1 cellular context compared by ENCODE assay signal in the genomic region with DNA sequence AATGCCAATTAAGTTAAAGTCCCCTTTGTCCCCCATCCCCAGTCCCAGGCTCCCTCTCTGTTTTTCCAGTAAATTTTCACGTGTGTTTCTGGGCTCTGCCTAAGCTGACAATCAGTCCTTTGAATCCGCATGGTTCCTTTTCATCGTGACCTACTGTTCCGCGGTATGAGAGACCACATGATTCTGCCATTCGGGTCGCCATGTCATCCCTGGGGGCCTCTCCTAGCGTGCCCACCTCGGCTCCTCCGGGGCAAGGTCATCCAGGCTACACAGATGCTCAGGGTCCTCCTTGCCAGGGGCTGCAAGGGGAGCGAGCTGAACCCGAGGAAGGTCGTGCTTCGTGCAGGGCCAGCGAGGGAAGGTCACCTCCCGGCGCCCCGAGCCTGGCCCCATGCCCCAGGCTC.
TF ChIP-seq lines count a peak whose summit lies in the region.

No MANE protein-coding gene starts in this region.

TF ChIP-seq in HepG2, 621 proteins besides CTCF, POLR2A, EP300 and RAD21 (continued from another document and continues in another):
- TF ChIP-seq, protein P1, sequence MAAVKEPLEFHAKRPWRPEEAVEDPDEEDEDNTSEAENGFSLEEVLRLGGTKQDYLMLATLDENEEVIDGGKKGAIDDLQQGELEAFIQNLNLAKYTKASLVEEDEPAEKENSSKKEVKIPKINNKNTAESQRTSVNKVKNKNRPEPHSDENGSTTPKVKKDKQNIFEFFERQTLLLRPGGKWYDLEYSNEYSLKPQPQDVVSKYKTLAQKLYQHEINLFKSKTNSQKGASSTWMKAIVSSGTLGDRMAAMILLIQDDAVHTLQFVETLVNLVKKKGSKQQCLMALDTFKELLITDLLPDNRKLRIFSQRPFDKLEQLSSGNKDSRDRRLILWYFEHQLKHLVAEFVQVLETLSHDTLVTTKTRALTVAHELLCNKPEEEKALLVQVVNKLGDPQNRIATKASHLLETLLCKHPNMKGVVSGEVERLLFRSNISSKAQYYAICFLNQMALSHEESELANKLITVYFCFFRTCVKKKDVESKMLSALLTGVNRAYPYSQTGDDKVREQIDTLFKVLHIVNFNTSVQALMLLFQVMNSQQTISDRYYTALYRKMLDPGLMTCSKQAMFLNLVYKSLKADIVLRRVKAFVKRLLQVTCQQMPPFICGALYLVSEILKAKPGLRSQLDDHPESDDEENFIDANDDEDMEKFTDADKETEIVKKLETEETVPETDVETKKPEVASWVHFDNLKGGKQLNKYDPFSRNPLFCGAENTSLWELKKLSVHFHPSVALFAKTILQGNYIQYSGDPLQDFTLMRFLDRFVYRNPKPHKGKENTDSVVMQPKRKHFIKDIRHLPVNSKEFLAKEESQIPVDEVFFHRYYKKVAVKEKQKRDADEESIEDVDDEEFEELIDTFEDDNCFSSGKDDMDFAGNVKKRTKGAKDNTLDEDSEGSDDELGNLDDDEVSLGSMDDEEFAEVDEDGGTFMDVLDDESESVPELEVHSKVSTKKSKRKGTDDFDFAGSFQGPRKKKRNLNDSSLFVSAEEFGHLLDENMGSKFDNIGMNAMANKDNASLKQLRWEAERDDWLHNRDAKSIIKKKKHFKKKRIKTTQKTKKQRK (IDR thresholded peaks at IDR 0.05; ENCODE audit: low read length): no peak
- TF ChIP-seq, protein P2, sequence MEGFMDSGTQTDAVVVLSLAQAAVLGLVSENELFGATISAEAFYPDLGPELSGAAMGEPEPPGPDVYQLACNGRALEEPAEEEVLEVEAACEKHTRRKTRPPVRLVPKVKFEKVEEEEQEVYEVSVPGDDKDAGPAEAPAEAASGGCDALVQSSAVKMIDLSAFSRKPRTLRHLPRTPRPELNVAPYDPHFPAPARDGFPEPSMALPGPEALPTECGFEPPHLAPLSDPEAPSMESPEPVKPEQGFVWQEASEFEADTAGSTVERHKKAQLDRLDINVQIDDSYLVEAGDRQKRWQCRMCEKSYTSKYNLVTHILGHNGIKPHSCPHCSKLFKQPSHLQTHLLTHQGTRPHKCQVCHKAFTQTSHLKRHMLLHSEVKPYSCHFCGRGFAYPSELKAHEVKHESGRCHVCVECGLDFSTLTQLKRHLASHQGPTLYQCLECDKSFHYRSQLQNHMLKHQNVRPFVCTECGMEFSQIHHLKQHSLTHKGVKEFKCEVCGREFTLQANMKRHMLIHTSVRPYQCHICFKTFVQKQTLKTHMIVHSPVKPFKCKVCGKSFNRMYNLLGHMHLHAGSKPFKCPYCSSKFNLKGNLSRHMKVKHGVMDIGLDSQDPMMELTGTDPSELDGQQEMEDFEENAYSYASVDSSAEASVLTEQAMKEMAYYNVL (CRISPR knock-in tag; IDR thresholded peaks at IDR 0.05; ENCODE audit: borderline replicate concordance): 0 out of 2 replicates have a peak, but pooled peaks have one; percentile 19
- TF ChIP-seq E2F5 (CRISPR knock-in tag; conservative IDR thresholded peaks at IDR 0.05) (no peak), NR2F1 (CRISPR knock-in tag; IDR thresholded peaks at IDR 0.05) (no peak), ZNF639 (CRISPR knock-in tag; conservative IDR thresholded peaks at IDR 0.05) (no peak), SPEN (CRISPR knock-in tag; IDR thresholded peaks at IDR 0.05; ENCODE audit: low read depth) (no peak), MXI1 (IDR thresholded peaks at IDR 0.05; ENCODE audit: borderline replicate concordance, low read depth, low read length) (0 out of 3 replicates have a peak, but pooled peaks have one; percentile 18), BRCA1 (CRISPR knock-in tag; IDR thresholded peaks at IDR 0.05) (no peak), BCL6 (CRISPR knock-in tag; IDR thresholded peaks at IDR 0.05) (no peak), TEAD3 (CRISPR knock-in tag; optimal IDR thresholded peaks at IDR 0.05; ENCODE audit: borderline replicate concordance) (peak; percentile 5), ZNF460 (CRISPR knock-in tag; IDR thresholded peaks at IDR 0.05; ENCODE audit: borderline replicate concordance) (no peak), ZNF629 (CRISPR knock-in tag; conservative IDR thresholded peaks at IDR 0.05) (no peak), TMF1 (CRISPR knock-in tag; IDR thresholded peaks at IDR 0.05; ENCODE audit: low read depth) (no peak), TBX2 (CRISPR knock-in tag; IDR thresholded peaks at IDR 0.05; ENCODE audit: borderline replicate concordance) (0 out of 2 replicates have a peak, but pooled peaks have one; percentile 11), IRF2 (CRISPR knock-in tag; IDR thresholded peaks at IDR 0.05) (0 out of 2 replicates have a peak, but pooled peaks have one; percentile 21), MED1 (CRISPR knock-in tag; IDR thresholded peaks at IDR 0.05) (no peak), ATF7 (IDR thresholded peaks at IDR 0.05) (no peak), ATF7 (CRISPR knock-in tag; IDR thresholded peaks at IDR 0.05) (no peak), ZNF232 (CRISPR knock-in tag; IDR thresholded peaks at IDR 0.05; ENCODE audit: borderline replicate concordance) (no peak), EHMT2 (IDR thresholded peaks at IDR 0.05; ENCODE audit: borderline replicate concordance, low read depth, low read length) (no peak), HOXA9 (CRISPR knock-in tag; IDR thresholded peaks at IDR 0.05; ENCODE audit: borderline replicate concordance) (0 out of 2 replicates have a peak, but pooled peaks have one; percentile 80), ZNF549 (CRISPR knock-in tag; IDR thresholded peaks at IDR 0.05) (no peak), ZNF253 (CRISPR knock-in tag; IDR thresholded peaks at IDR 0.05; ENCODE audit: borderline replicate concordance) (no peak), ZNF281 (CRISPR knock-in tag; IDR thresholded peaks at IDR 0.05; ENCODE audit: borderline replicate concordance) (no peak), SMYD3 (CRISPR knock-in tag; IDR thresholded peaks at IDR 0.05) (no peak), ZNF589 (CRISPR knock-in tag; conservative IDR thresholded peaks at IDR 0.05) (0 out of 2 replicates have a peak, but pooled peaks have one; percentile 41), HNRNPUL1 (IDR thresholded peaks at IDR 0.05; ENCODE audit: low read depth, low read length) (no peak), ZNF274 (CRISPR knock-in tag; IDR thresholded peaks at IDR 0.05) (no peak), ZNF451 (CRISPR knock-in tag; IDR thresholded peaks at IDR 0.05) (no peak), AGO2 (optimal IDR thresholded peaks at IDR 0.05; ENCODE audit: low read depth, low read length) (peak; percentile 3), NFKB2 (CRISPR knock-in tag; IDR thresholded peaks at IDR 0.05; ENCODE audit: borderline replicate concordance) (no peak; the same call in 1 of the 2 replicates), FOXC1 (CRISPR knock-in tag; IDR thresholded peaks at IDR 0.05; ENCODE audit: borderline replicate concordance) (0 out of 2 replicates have a peak, but pooled peaks have one; percentile 1), RFXAP (CRISPR knock-in tag; IDR thresholded peaks at IDR 0.05; ENCODE audit: borderline replicate concordance) (0 out of 2 replicates have a peak, but pooled peaks have one; percentile 17), RCOR2 (CRISPR knock-in tag; IDR thresholded peaks at IDR 0.05) (peak; percentile 1; the same call in 1 of the 2 replicates), ELF1 (CRISPR knock-in tag; IDR thresholded peaks at IDR 0.05) (no peak)
- TF ChIP-seq, protein P3, sequence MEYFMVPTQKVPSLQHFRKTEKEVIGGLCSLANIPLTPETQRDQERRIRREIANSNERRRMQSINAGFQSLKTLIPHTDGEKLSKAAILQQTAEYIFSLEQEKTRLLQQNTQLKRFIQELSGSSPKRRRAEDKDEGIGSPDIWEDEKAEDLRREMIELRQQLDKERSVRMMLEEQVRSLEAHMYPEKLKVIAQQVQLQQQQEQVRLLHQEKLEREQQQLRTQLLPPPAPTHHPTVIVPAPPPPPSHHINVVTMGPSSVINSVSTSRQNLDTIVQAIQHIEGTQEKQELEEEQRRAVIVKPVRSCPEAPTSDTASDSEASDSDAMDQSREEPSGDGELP (IDR thresholded peaks at IDR 0.05; ENCODE audit: borderline replicate concordance, low read depth): no peak
- TF ChIP-seq, protein P4, sequence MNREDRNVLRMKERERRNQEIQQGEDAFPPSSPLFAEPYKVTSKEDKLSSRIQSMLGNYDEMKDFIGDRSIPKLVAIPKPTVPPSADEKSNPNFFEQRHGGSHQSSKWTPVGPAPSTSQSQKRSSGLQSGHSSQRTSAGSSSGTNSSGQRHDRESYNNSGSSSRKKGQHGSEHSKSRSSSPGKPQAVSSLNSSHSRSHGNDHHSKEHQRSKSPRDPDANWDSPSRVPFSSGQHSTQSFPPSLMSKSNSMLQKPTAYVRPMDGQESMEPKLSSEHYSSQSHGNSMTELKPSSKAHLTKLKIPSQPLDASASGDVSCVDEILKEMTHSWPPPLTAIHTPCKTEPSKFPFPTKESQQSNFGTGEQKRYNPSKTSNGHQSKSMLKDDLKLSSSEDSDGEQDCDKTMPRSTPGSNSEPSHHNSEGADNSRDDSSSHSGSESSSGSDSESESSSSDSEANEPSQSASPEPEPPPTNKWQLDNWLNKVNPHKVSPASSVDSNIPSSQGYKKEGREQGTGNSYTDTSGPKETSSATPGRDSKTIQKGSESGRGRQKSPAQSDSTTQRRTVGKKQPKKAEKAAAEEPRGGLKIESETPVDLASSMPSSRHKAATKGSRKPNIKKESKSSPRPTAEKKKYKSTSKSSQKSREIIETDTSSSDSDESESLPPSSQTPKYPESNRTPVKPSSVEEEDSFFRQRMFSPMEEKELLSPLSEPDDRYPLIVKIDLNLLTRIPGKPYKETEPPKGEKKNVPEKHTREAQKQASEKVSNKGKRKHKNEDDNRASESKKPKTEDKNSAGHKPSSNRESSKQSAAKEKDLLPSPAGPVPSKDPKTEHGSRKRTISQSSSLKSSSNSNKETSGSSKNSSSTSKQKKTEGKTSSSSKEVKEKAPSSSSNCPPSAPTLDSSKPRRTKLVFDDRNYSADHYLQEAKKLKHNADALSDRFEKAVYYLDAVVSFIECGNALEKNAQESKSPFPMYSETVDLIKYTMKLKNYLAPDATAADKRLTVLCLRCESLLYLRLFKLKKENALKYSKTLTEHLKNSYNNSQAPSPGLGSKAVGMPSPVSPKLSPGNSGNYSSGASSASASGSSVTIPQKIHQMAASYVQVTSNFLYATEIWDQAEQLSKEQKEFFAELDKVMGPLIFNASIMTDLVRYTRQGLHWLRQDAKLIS (CRISPR knock-in tag; IDR thresholded peaks at IDR 0.05): no peak
- TF ChIP-seq, protein P5, sequence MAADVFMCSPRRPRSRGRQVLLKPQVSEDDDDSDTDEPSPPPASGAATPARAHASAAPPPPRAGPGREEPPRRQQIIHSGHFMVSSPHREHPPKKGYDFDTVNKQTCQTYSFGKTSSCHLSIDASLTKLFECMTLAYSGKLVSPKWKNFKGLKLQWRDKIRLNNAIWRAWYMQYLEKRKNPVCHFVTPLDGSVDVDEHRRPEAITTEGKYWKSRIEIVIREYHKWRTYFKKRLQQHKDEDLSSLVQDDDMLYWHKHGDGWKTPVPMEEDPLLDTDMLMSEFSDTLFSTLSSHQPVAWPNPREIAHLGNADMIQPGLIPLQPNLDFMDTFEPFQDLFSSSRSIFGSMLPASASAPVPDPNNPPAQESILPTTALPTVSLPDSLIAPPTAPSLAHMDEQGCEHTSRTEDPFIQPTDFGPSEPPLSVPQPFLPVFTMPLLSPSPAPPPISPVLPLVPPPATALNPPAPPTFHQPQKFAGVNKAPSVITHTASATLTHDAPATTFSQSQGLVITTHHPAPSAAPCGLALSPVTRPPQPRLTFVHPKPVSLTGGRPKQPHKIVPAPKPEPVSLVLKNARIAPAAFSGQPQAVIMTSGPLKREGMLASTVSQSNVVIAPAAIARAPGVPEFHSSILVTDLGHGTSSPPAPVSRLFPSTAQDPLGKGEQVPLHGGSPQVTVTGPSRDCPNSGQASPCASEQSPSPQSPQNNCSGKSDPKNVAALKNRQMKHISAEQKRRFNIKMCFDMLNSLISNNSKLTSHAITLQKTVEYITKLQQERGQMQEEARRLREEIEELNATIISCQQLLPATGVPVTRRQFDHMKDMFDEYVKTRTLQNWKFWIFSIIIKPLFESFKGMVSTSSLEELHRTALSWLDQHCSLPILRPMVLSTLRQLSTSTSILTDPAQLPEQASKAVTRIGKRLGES (CRISPR knock-in tag; IDR thresholded peaks at IDR 0.05; ENCODE audit: borderline replicate concordance): no peak
